9 cellular contexts compared by ENCODE assay signal in the genomic region with DNA sequence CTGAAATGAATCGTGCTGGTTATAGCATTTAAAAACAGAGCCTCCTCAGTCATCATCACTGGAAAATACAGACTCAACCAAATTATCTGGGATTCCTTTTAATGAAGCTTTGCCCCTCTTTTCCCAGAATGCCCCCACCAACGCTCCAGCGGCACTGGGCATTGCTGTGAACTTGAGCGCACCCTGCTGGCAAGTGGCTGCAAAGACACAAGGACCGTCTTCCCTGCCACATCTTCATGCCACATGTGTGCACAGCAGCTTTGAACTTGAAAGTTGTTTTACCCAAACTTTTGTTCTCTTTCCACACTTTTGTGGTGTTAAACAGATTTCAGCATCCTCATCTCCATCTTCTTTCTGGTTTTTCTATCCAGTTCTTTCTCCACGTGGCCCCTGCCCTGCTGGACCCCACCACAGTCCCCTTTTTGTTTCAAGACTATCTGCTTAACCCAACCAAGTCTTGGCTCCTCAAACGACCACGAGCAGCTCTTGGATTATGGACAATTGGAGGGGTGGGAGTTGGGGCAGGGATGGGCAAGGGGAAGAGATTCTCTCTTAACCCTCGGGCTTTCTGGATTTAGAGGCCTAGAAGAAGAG. TPM values are rescaled to one million over a fixed set of nuclear protein-coding genes. Genes with fewer than 3 reads are reported as not detected.
DNase-seq lines count a peak whose midpoint lies in the region; ATAC-seq, FAIRE-seq and TF ChIP-seq lines count a peak whose summit lies in the region.
"Had no signal": no experiment of that assay in that cellular context is flagged by ENCODE, and none has a peak within 500 bp of the region (broad histone marks: within the 10 kb centered on the region; RNA-seq: fewer than 3 reads in every experiment).

No MANE protein-coding gene starts in this region.

- no peak overlapping the region for H2AK9ac ChIP-seq in IMR-90 (replicated peaks; ENCODE audit: low read depth, low read length, poor library complexity)

- no peak for TF ChIP-seq EP300 in K562 (IDR thresholded peaks at IDR 0.05; ENCODE audit: low read length)

- H3K27me3 ChIP-seq in IMR-90 (ENCODE audit: control insufficient read depth, insufficient read depth, low read length) (peaks cover 4% of the 10 kb centered on the region; the same call in 1 of the 2 replicates), K562 (ENCODE audit: control insufficient read depth in 2 of 2, insufficient read depth in 2 of 2, low read length in 2 of 2) (peaks cover 4 to 17% of the 10 kb centered on the region in 2 experiments; a peak in 2 of 5 replicates), keratinocyte (ENCODE audit: control insufficient read depth, extremely low read depth, insufficient read depth, low read length) (peaks cover 39% of the 10 kb centered on the region)

- peak; percentile 93 for FAIRE-seq in K562 (lab: Jason Lieb, UNC)
- peak; percentile 85 for FAIRE-seq in keratinocyte (lab: Jason Lieb, UNC)
- FAIRE-seq: TTC549 had no signal

- DNase-seq in COLO668 (lab: John Stamatoyannopoulos, UW; ENCODE audit: unreplicated experiment): peak; percentile 57
- DNase-seq in GM19240 (ENCODE audit: insufficient read length, low spot score): peak; percentile 41
- peak; percentile 21 for DNase-seq in IMR-90
- peak; percentile 29 for DNase-seq in T follicular helper cell (ENCODE audit: low read depth)
- DNase-seq in K562 (ENCODE audit: extremely low read depth in 1 of 4, low spot score in 3 of 4): peak; percentile 67 to 77 (median 72)
- no peak for DNase-seq in keratinocyte (ENCODE audit: low read depth, low spot score)
- peak; percentile 17 to 51 for DNase-seq in stimulated activated CD4-positive, alpha-beta T cell treated with anti-CD3 and anti-CD28 coated beads, Interleukin-4, amount 100 ng/mL, for 4 hours
- no peak for DNase-seq in 8988T

- peak; percentile 62 for TF ChIP-seq CTCF in IMR-90 (conservative IDR thresholded peaks at IDR 0.05; ENCODE audit: low read depth, low read length)
- TF ChIP-seq CTCF in K562 (IDR thresholded peaks at IDR 0.05 in 2 of 3, conservative IDR thresholded peaks at IDR 0.05 in 1 of 3; ENCODE audit: insufficient read depth in 2 of 3, low read depth in 1 of 3, low read length in 3 of 3): peak; percentile 88 to 93 (median 89)
- TF ChIP-seq CTCF in keratinocyte (optimal IDR thresholded peaks at IDR 0.05 in 1 of 3, IDR thresholded peaks at IDR 0.05 in 1 of 3, conservative IDR thresholded peaks at IDR 0.05 in 1 of 3; ENCODE audit: extremely low read depth in 1 of 3, insufficient read depth in 2 of 3, low read length in 3 of 3): peak; percentile 90 to 96 (median 95)

- in situ Hi-C loops in IMR-90 (cut with MboI; ENCODE audit: low sequenced_read_pairs) (no loop called here), K562 (cut with MboI) (loop anchor here (10.0 kb wide), 1 partner anchor 225 kb away; no protein-coding TSS in a partner anchor)

- no peaks in the 10 kb centered on the region for H3K79me1 ChIP-seq in IMR-90 (ENCODE audit: low read depth in 1 of 2, low read length in 2 of 2)

- CTCF ChIA-PET in IMR-90 (lab: Yijun Ruan, JAX) (no interaction called here), K562 (lab: Yijun Ruan, JAX; ENCODE audit: low intra/inter-chr PET ratio) (interaction anchor here (0.8 to 1.4 kb wide), 6 partner anchors 222 to 255 kb away, joined by 3 to 6 read pairs (median 4); no protein-coding TSS in a partner anchor)

- no peak overlapping the region for H2AK5ac ChIP-seq in IMR-90 (ENCODE audit: low read depth, low read length)

- H3K4me2 ChIP-seq in IMR-90 (ENCODE audit: low read depth, low read length): no peak overlapping the region
- no peak overlapping the region for H3K4me2 ChIP-seq in K562 (ENCODE audit: insufficient read depth, low read length)
- no peak overlapping the region for H3K4me2 ChIP-seq in keratinocyte (ENCODE audit: control insufficient read depth, extremely low read depth, insufficient read depth, low read depth, low read length)

- H3K4me3 ChIP-seq in IMR-90 (ENCODE audit: insufficient read depth, low read depth, low read length): no peak overlapping the region
- H3K4me3 ChIP-seq in K562: no peak overlapping the region
- H3K4me3 ChIP-seq in keratinocyte (ENCODE audit: control insufficient read depth in 2 of 3, extremely low read depth in 1 of 3, insufficient read depth in 2 of 3, low read depth in 1 of 3, low read length in 3 of 3): no peak overlapping the region

- intact Hi-C loops in IMR-90 (cut with micrococcal nuclease): loop anchor here (5.0 to 10.0 kb wide), 2 partner anchors 225 to 257 kb away; no protein-coding TSS in a partner anchor
- intact Hi-C loops in K562 (cut with micrococcal nuclease): loop anchor here (1.0 to 5.0 kb wide), 3 partner anchors 111 to 242 kb away; no protein-coding TSS in a partner anchor

- no peaks in the 10 kb centered on the region for H3K4me1 ChIP-seq in IMR-90 (ENCODE audit: control insufficient read depth, insufficient read depth, low read length)
- H3K4me1 ChIP-seq in K562 (replicated peaks in 1 of 2; ENCODE audit: control insufficient read depth in 2 of 2, insufficient read depth in 2 of 2, low read length in 2 of 2): no peaks in the 10 kb centered on the region
- H3K4me1 ChIP-seq in keratinocyte (ENCODE audit: control insufficient read depth, extremely low read depth, insufficient read depth, low read length): peaks cover 13% of the 10 kb centered on the region

- TF ChIP-seq POLR2A in IMR-90 (IDR thresholded peaks at IDR 0.05; ENCODE audit: low read depth, low read length): no peak
- TF ChIP-seq POLR2A in K562 (conservative IDR thresholded peaks at IDR 0.05): no peak

- H3K27ac ChIP-seq in IMR-90 (ENCODE audit: insufficient read depth, low read length) (no peak overlapping the region), K562 (ENCODE audit: extremely low read depth, low read depth, low read length) (no peak overlapping the region), keratinocyte (ENCODE audit: control insufficient read depth, insufficient read depth, low read length) (no peak overlapping the region)

- H3K9me1 ChIP-seq in IMR-90 (ENCODE audit: insufficient read depth, low read length): no peaks in the 10 kb centered on the region
- no peaks in the 10 kb centered on the region for H3K9me1 ChIP-seq in K562 (ENCODE audit: control insufficient read depth, insufficient read depth, low read length)
- no peaks in the 10 kb centered on the region for H3K9me1 ChIP-seq in keratinocyte (ENCODE audit: control insufficient read depth, extremely low read depth, insufficient read depth, low read length)

- POLR2A ChIA-PET in IMR-90 (lab: Charles Lee; ENCODE audit: unreplicated experiment): no interaction called here
- POLR2A ChIA-PET in K562 (lab: Yijun Ruan, JAX): no interaction called here

- H3K9me3 ChIP-seq in IMR-90 (ENCODE audit: control insufficient read depth, insufficient read depth, low read length) (no peaks in the 10 kb centered on the region), K562 (replicated peaks; ENCODE audit: control insufficient read depth, insufficient read depth, low read depth, low read length) (no peaks in the 10 kb centered on the region), keratinocyte (ENCODE audit: control insufficient read depth, low read depth, low read length) (no peaks in the 10 kb centered on the region)

- H3K23ac ChIP-seq in IMR-90 (ENCODE audit: low read depth, low read length): no peak overlapping the region

- no peak overlapping the region for H2BK20ac ChIP-seq in IMR-90 (ENCODE audit: low read depth, low read length)

- H3K79me2 ChIP-seq in K562 (ENCODE audit: control insufficient read depth, insufficient read depth, low read length): no peaks in the 10 kb centered on the region
- H3K79me2 ChIP-seq in keratinocyte (ENCODE audit: control insufficient read depth, insufficient read depth, low read length): no peaks in the 10 kb centered on the region

- H2BK5ac ChIP-seq in IMR-90 (ENCODE audit: low read depth, low read length, poor library complexity, severe bottlenecking): no peak overlapping the region

- H4K91ac ChIP-seq in IMR-90 (ENCODE audit: insufficient read depth, low read depth, low read length): no peak overlapping the region

- WGBS in IMR-90 (ENCODE audit: extremely low coverage in 2 of 2, insufficient read length in 1 of 2), 2 experiments: 12% methylated on average over 4 of the region's 9 CpGs; no CpG with 5 or more reads in 1 of the 2 experiments
- WGBS in K562 (ENCODE audit: insufficient coverage, low coverage, missing lambda C conversion rate): 0% methylated on average over 9 of the region's 9 CpGs

- H3K18ac ChIP-seq in IMR-90 (ENCODE audit: low read depth, low read length): no peak overlapping the region

- H4K8ac ChIP-seq in IMR-90 (ENCODE audit: low read depth in 2 of 2, low read length in 2 of 2): no peak overlapping the region

- no peak overlapping the region for H2BK15ac ChIP-seq in IMR-90 (ENCODE audit: low read depth, low read length)

- H3K36me3 ChIP-seq in IMR-90 (ENCODE audit: control insufficient read depth, insufficient read depth, low read length) (no peaks in the 10 kb centered on the region), K562 (ENCODE audit: control insufficient read depth, insufficient read depth, low read length) (no peaks in the 10 kb centered on the region), keratinocyte (ENCODE audit: control insufficient read depth in 2 of 2, extremely low read depth in 1 of 2, insufficient read depth in 2 of 2, low read length in 2 of 2) (no peaks in the 10 kb centered on the region)

- no peak overlapping the region for H3K56ac ChIP-seq in IMR-90 (ENCODE audit: extremely low read depth, insufficient read depth, low read length)

- no peak overlapping the region for H3K14ac ChIP-seq in IMR-90 (replicated peaks; ENCODE audit: low read depth, low read length)

- H4K20me1 ChIP-seq in IMR-90 (ENCODE audit: insufficient read depth, low read length) (no peaks in the 10 kb centered on the region), K562 (replicated peaks; ENCODE audit: control insufficient read depth, insufficient read depth, low read length) (no peaks in the 10 kb centered on the region; the same call in 1 of the 2 replicates), keratinocyte (ENCODE audit: control insufficient read depth, extremely low read depth, insufficient read depth, low read length) (no peaks in the 10 kb centered on the region)

- ATAC-seq in IMR-90 (ENCODE audit: low read depth) (peak; percentile 87), K562 (peak; percentile 90)

- no peak overlapping the region for H2AFZ ChIP-seq in IMR-90 (replicated peaks; ENCODE audit: low read length, poor library complexity)
- H2AFZ ChIP-seq in K562 (ENCODE audit: low read depth, low read length): no peak overlapping the region
- H2AFZ ChIP-seq in keratinocyte (ENCODE audit: control insufficient read depth, low read length): no peak overlapping the region

- BruUV-seq in IMR-90 (replicated peaks; lab: Mats Ljungman, UMichigan) (no TSS peak), K562 (replicated peaks; lab: Mats Ljungman, UMichigan) (no TSS peak)

- no peak overlapping the region for H3K4ac ChIP-seq in IMR-90 (ENCODE audit: low read depth, low read length)

- H4K5ac ChIP-seq in IMR-90 (ENCODE audit: low read depth, low read length): no peak overlapping the region

- dilution Hi-C loops in IMR-90 (cut with HindIII; ENCODE audit: low sequenced_read_pairs, unreplicated experiment) (no loop called here), keratinocyte (cut with MboI; ENCODE audit: extremely low pct_ligation_motif_present, low sequenced_read_pairs) (loop anchor here (10.0 kb wide), 1 partner anchor 225 kb away; no protein-coding TSS in a partner anchor)

- H2BK120ac ChIP-seq in IMR-90 (ENCODE audit: low read depth, low read length): no peak overlapping the region

- H3K9ac ChIP-seq in IMR-90 (ENCODE audit: low read depth, low read length): no peak overlapping the region
- H3K9ac ChIP-seq in K562 (ENCODE audit: insufficient read depth in 1 of 2, low read depth in 2 of 2, low read length in 2 of 2): no peak overlapping the region
- no peak overlapping the region for H3K9ac ChIP-seq in keratinocyte (ENCODE audit: control insufficient read depth, extremely low read depth, insufficient read depth, low read length)

- TF ChIP-seq RAD21 in IMR-90 (IDR thresholded peaks at IDR 0.05; ENCODE audit: low read length) (0 out of 2 replicates have a peak, but pooled peaks have one; percentile 29), K562 (CRISPR knock-in tag; conservative IDR thresholded peaks at IDR 0.05 in 1 of 2, IDR thresholded peaks at IDR 0.05 in 1 of 2) (peak; percentile 33 to 63)

RNA-seq across cellular contexts. Expression of gene LMX1A, which starts 12.8 kb away (rescaled TPM):
- not detected in 2 replicates for total RNA-seq in IMR-90 (2012; rRNA removed)
- polyA plus RNA-seq in IMR-90 (2012; rRNA removed): not detected in 2 replicates
- not detected in 2 replicates for polyA plus RNA-seq in IMR-90 (2012; cell fraction: cytosol; rRNA removed)
- not detected in 2 replicates for polyA plus RNA-seq in IMR-90 (2012; cell fraction: nucleus; rRNA removed; ENCODE audit: low replicate concordance)
- total RNA-seq in K562 (2011; cell fraction: chromatin; rRNA removed; ENCODE audit: low replicate concordance): not detected in 2 replicates
- total RNA-seq in K562 (2011; cell fraction: nucleolus; rRNA removed): not detected in 2 replicates
- total RNA-seq in K562 (2011; cell fraction: nucleoplasm; rRNA removed): not detected in 2 replicates
- not detected in 2 replicates for total RNA-seq in K562 (2014; rRNA removed)
- total RNA-seq in K562 (2014; rRNA removed; fragmentation: Illumina TruSeq; extraction: Trizol): not detected in 2 replicates
- not detected in 2 replicates for total RNA-seq in K562 (2015; rRNA removed; fragmentation: Illumina TruSeq; extraction: Trizol)
- total RNA-seq in K562 (2021): not detected in 2 replicates
- polyA plus RNA-seq in K562 (2011; rRNA removed): not detected in 2 replicates
- not detected in 2 replicates for polyA plus RNA-seq in K562 (2011; cell fraction: cytosol; rRNA removed)
- polyA plus RNA-seq in K562 (2011; cell fraction: nucleus; rRNA removed): not detected in 2 replicates
- polyA plus RNA-seq in K562 (2012): not detected in 2 replicates
- polyA plus RNA-seq in K562 (2014; fragmentation: Illumina TruSeq; extraction: Trizol): not detected in 2 replicates
- not detected for polyA plus RNA-seq in K562 (2014; fragmentation: Nextera tagmentation; extraction: Ambion mirVana)
- not detected in 2 replicates for polyA plus RNA-seq in K562 (2014; rRNA removed)
- not detected in 2 replicates for polyA minus RNA-seq in K562 (2011; rRNA and poly(A)+ RNA removed)
- polyA minus RNA-seq in K562 (2011; cell fraction: cytosol; rRNA and poly(A)+ RNA removed): not detected in 2 replicates
- not detected in 2 replicates for polyA minus RNA-seq in K562 (2011; cell fraction: nucleus; rRNA and poly(A)+ RNA removed)
- not detected in 3 replicates for polyA plus RNA-seq in keratinocyte
- not detected for polyA plus RNA-seq in keratinocyte (2011; ENCODE audit: low read depth)
- polyA plus RNA-seq in keratinocyte (2011; cell fraction: cytosol; rRNA removed): not detected in 2 replicates
- polyA plus RNA-seq in keratinocyte (2011; cell fraction: nucleus; rRNA removed): not detected in 2 replicates
- polyA plus RNA-seq in keratinocyte (2012; ENCODE audit: low replicate concordance): not detected in 2 replicates
- polyA minus RNA-seq in keratinocyte: not detected in 3 replicates
- polyA minus RNA-seq in keratinocyte (2011; cell fraction: cytosol; rRNA and poly(A)+ RNA removed): not detected
- polyA minus RNA-seq in keratinocyte (2011; cell fraction: nucleus; rRNA and poly(A)+ RNA removed): not detected in 2 replicates

Comparison
In these comparisons a context has a peak if more than half of its experiments do, and no peak if none do; other contexts are left out.
1. DNase-seq: peak in COLO668 (single experiment), GM19240 (single experiment), IMR-90 (single experiment), T follicular helper cell (single experiment), K562 (4 of 4) and stimulated activated CD4-positive, alpha-beta T cell treated with anti-CD3 and anti-CD28 coated beads, Interleukin-4, amount 100 ng/mL, for 4 hours (2 of 2); none in keratinocyte (single experiment) and 8988T (single experiment).
2. Peak in every context shown above with its lines, with median percentiles within 50 percentile points of each other: CTCF ChIP-seq.